Comparison of ENCODE assay signal across 6 cellular contexts in genomic region chr1:70372426-70372825, GRCh38.
"Had no signal": no experiment of that assay in that cellular context is flagged by ENCODE, and none has a peak within 500 bp of the region (broad histone marks: within the 10 kb centered on the region; RNA-seq: fewer than 3 reads in every experiment).

No MANE protein-coding gene starts in this region.

- H3K9ac ChIP-seq: KMS-11 had no signal

- H3K27ac ChIP-seq: KMS-11 had no signal

- DNase-seq: GOT3, H9, HCEC 1CT, KBM-7 had no signal

- ATAC-seq: HepG2 had no signal
